ENCODE assay signal across 21 cellular contexts in genomic region chr10:90591629-90592028, GRCh38.
"Had no signal": no experiment of that assay in that cellular context is flagged by ENCODE, and none has a peak within 500 bp of the region (broad histone marks: within the 10 kb centered on the region; RNA-seq: fewer than 3 reads in every experiment).

No MANE protein-coding gene starts in this region.

- ATAC-seq: activated T-cell treated with anti-CD3 and anti-CD28 coated beads, Interleukin-2, amount 50 U/mL, for 4 hours; gastrocnemius medialis; left ventricle myocardium superior; mucosa of descending colon had no signal

- H3K9me3 ChIP-seq: breast epithelium, esophagus squamous epithelium, gastrocnemius medialis, mucosa of descending colon, spleen had no signal

- H3K27me3 ChIP-seq: breast epithelium, esophagus squamous epithelium, gastrocnemius medialis, spleen had no signal

- DNase-seq: activated CD4-positive, alpha-beta T cell treated with anti-CD3 and anti-CD28 coated beads for 4 hours; activated CD4-positive, alpha-beta T cell treated with anti-CD3 and anti-CD28 coated beads, Interleukin-2, amount 50 U/mL, for 48 hours; activated CD4-positive, CD25-positive, alpha-beta regulatory T cell; activated CD8-positive, alpha-beta memory T cell treated with anti-CD3 and anti-CD28 coated beads, Interleukin-2, amount 50 U/mL, for 48 hours; activated naive CD4-positive, alpha-beta T cell; activated naive CD8-positive, alpha-beta T cell treated with anti-CD3 and anti-CD28 coated beads, Interleukin-2, amount 10 ng/mL, durations not matched to agents 7 days and 5 days; activated T-cell treated with anti-CD3 and anti-CD28 coated beads, Interleukin-2, amount 50 U/mL, for 4 hours; amniotic stem cell; endodermal cell; esophagus squamous epithelium; gastrocnemius medialis; hypothalamus; left ventricle myocardium superior; mammary epithelial cell; mucosa of descending colon; spleen; stimulated activated CD4-positive, alpha-beta T cell treated with anti-CD3 and anti-CD28 coated beads, Interleukin-4, amount 100 ng/mL, for 24 hours; stimulated activated naive CD4-positive, alpha-beta T cell treated with Interleukin-2 at 50 U/mL for 16 hours; T1000 had no signal

- H3K4me3 ChIP-seq: breast epithelium, coronary artery, esophagus squamous epithelium, gastrocnemius medialis, mucosa of descending colon, spleen had no signal

- H3K36me3 ChIP-seq: breast epithelium, esophagus squamous epithelium, gastrocnemius medialis, spleen had no signal

- H3K4me1 ChIP-seq: breast epithelium, spleen had no signal

- H3K27ac ChIP-seq: breast epithelium, esophagus squamous epithelium, gastrocnemius medialis, spleen had no signal
